2 cellular contexts compared by ENCODE assay signal in genomic region chr10:60479305-60480020, GRCh38.
TF ChIP-seq lines count a peak whose summit lies in the region.

No MANE protein-coding gene starts in this region.

TF ChIP-seq in GM23338, 12 proteins besides CTCF, POLR2A, EP300 and RAD21 (continued from another document):
- TF ChIP-seq REST (IDR thresholded peaks at IDR 0.05; ENCODE audit: unreplicated experiment), result no peak
- no peak for TF ChIP-seq ZNF331 (CRISPR knock-in tag; IDR thresholded peaks at IDR 0.05; ENCODE audit: low read depth)
- no peak for TF ChIP-seq ETS1 (IDR thresholded peaks at IDR 0.05)
- no peak for TF ChIP-seq CREB1 (CRISPR knock-in tag; IDR thresholded peaks at IDR 0.05; ENCODE audit: low read depth)
- TF ChIP-seq ZNF462 (CRISPR knock-in tag; IDR thresholded peaks at IDR 0.05), result no peak

TF ChIP-seq in WTC11, 78 proteins besides CTCF, POLR2A, EP300 and RAD21 (continued from another document):
- TF ChIP-seq ZNF317 (CRISPR knock-in tag; IDR thresholded peaks at IDR 0.05; ENCODE audit: borderline replicate concordance, low read depth) (no peak), GTF2I (CRISPR knock-in tag; conservative IDR thresholded peaks at IDR 0.05) (no peak), TCF7 (CRISPR knock-in tag; IDR thresholded peaks at IDR 0.05; ENCODE audit: low read depth) (no peak), ZNF121 (CRISPR knock-in tag; IDR thresholded peaks at IDR 0.05) (no peak), ELF4 (CRISPR knock-in tag; IDR thresholded peaks at IDR 0.05; ENCODE audit: low read depth) (no peak), SMAD4 (CRISPR knock-in tag; IDR thresholded peaks at IDR 0.05) (no peak), ZNF671 (CRISPR knock-in tag; IDR thresholded peaks at IDR 0.05) (no peak), MYBL2 (CRISPR knock-in tag; IDR thresholded peaks at IDR 0.05) (no peak), ATF2 (CRISPR knock-in tag; IDR thresholded peaks at IDR 0.05; ENCODE audit: borderline replicate concordance, low read depth) (no peak), PRRX2 (CRISPR knock-in tag; IDR thresholded peaks at IDR 0.05) (no peak)
TF ChIP-seq in WTC11: peak in this region for 0.
